In the genomic region with DNA sequence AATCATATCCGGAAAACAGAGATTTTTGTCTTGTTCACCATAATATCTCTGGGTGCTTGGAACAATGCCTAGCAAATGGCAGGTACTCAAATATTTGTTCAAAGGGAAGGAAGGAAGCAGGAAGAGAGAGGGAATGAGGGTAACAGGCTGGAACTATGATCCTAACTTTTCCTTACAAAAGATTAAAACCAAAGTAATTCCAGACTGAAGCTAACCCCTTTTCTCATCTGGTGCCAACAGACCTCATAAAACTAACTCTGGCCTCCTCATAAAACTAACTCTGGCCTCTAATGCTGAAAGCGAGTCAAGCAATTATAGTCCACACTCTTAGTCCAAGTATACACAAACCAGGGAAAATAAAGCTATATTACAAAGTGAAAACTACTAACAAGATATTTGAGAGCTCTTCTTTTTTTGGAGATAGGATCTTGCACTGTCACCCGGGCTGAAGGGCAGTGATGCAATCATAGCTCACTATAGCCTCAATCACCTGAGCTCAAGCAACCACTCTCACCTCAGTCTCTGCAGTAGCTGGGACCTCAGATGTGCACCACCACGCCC, we compare ENCODE assay signal across 12 cellular contexts.
A peak's percentile ranks its signal among the peaks of the same experiment; 100 is the strongest.
DNase-seq lines count a peak whose midpoint lies in the region; ATAC-seq and TF ChIP-seq lines count a peak whose summit lies in the region.
"Had no signal": no experiment of that assay in that cellular context is flagged by ENCODE, and none has a peak within 500 bp of the region (broad histone marks: within the 10 kb centered on the region; RNA-seq: fewer than 3 reads in every experiment).

No MANE protein-coding gene starts in this region.

- H2AFZ ChIP-seq in GM23338: no peak overlapping the region
- no peak overlapping the region for H2AFZ ChIP-seq in parathyroid adenoma

- no peaks in the 10 kb centered on the region for H3K9me3 ChIP-seq in parathyroid adenoma (ENCODE audit: control insufficient read depth, low read length)
- H3K9me3 ChIP-seq: breast epithelium, HAP-1, MG63 had no signal

- peak overlapping the region; percentile 96 for H3K27ac ChIP-seq in GM23338 (ENCODE audit: low read depth)
- H3K27ac ChIP-seq in epithelial cell of prostate: peak overlapping the region; percentile 24
- H3K27ac ChIP-seq in parathyroid adenoma: peak overlapping the region; percentile 27
- H3K27ac ChIP-seq in dorsolateral prefrontal cortex: no peak overlapping the region

- TF ChIP-seq CTCF in GM23338 (conservative IDR thresholded peaks at IDR 0.05; ENCODE audit: low read depth in 2 of 2) (no peak), NB4 (IDR thresholded peaks at IDR 0.05; ENCODE audit: low read depth, low read length) (no peak), parathyroid adenoma (IDR thresholded peaks at IDR 0.05) (no peak), dorsolateral prefrontal cortex (IDR thresholded peaks at IDR 0.05 in 54 of 56, conservative IDR thresholded peaks at IDR 0.05 in 2 of 56; ENCODE audit: low read depth in 1 of 56, partially characterized antibody in 56 of 56) (no peak)

- H3K36me3 ChIP-seq in GM23338 (ENCODE audit: insufficient read depth): no peaks in the 10 kb centered on the region
- no peaks in the 10 kb centered on the region for H3K36me3 ChIP-seq in parathyroid adenoma (ENCODE audit: control insufficient read depth, insufficient read depth, low read length)
- H3K36me3 ChIP-seq: breast epithelium, HAP-1, MG63 had no signal

- DNase-seq in GM23338 (ENCODE audit: low spot score): no peak
- DNase-seq in NB4 (ENCODE audit: low read depth): peak; percentile 20
- DNase-seq in epithelial cell of prostate (ENCODE audit: low read depth, low spot score): no peak
- DNase-seq in putamen (ENCODE audit: low spot score): no peak
- DNase-seq in NCI-H510A (lab: John Stamatoyannopoulos, UW): no peak
- DNase-seq in dorsolateral prefrontal cortex: no peak
- DNase-seq: MG63; NCI-H526 treated with DMSO at 0.1 percent for 48 hours; stimulated activated naive CD4-positive, alpha-beta T cell had no signal

- H3K4me2 ChIP-seq in GM23338: peak overlapping the region; percentile 3
- no peak overlapping the region for H3K4me2 ChIP-seq in parathyroid adenoma (ENCODE audit: low read length)

- peaks cover 75% of the 10 kb centered on the region for H3K4me1 Mint-ChIP-seq in GM23338

- no peaks in the 10 kb centered on the region; the same call in 2 of the 3 replicates for H3K36me3 Mint-ChIP-seq in GM23338 (ENCODE audit: low read depth)

- no peaks in the 10 kb centered on the region for H3F3A ChIP-seq in GM23338 (replicated peaks; ENCODE audit: low read depth)

- H4K20me1 ChIP-seq in GM23338 (replicated peaks; ENCODE audit: insufficient read depth): peaks cover 16% of the 10 kb centered on the region

- H3K9me2 ChIP-seq in GM23338 (ENCODE audit: insufficient read depth): no peaks in the 10 kb centered on the region

- H3K4me3 Mint-ChIP-seq in GM23338: no peak overlapping the region; the same call in 2 of the 3 replicates

- peak overlapping the region; percentile 82 for H3K27ac Mint-ChIP-seq in GM23338

- intact Hi-C loops in dorsolateral prefrontal cortex (cut with DNase I): no loop called here

- H3K9me3 Mint-ChIP-seq in GM23338: no peaks in the 10 kb centered on the region

- H3K4me3 ChIP-seq in GM23338 (no peak overlapping the region), NB4 (ENCODE audit: low read depth, low read length) (no peak overlapping the region), parathyroid adenoma (ENCODE audit: low read depth, low read length) (no peak overlapping the region), dorsolateral prefrontal cortex (no peak overlapping the region)
- H3K4me3 ChIP-seq: breast epithelium, HAP-1, MG63 had no signal

- H3K9ac ChIP-seq in parathyroid adenoma: no peak overlapping the region

- H3K27me3 Mint-ChIP-seq in GM23338 (ENCODE audit: insufficient read depth, low read depth, poor library complexity): peaks cover 10% of the 10 kb centered on the region

- no peak for TF ChIP-seq POLR2A in NB4 (IDR thresholded peaks at IDR 0.05; ENCODE audit: extremely low read depth, insufficient read length)

- H3K27me3 ChIP-seq in GM23338 (ENCODE audit: insufficient read depth) (no peaks in the 10 kb centered on the region), parathyroid adenoma (ENCODE audit: control insufficient read depth, insufficient read depth, low read length) (no peaks in the 10 kb centered on the region), dorsolateral prefrontal cortex (no peaks in the 10 kb centered on the region)
- H3K27me3 ChIP-seq: breast epithelium, MG63 had no signal

- H3K79me2 ChIP-seq in GM23338 (replicated peaks; ENCODE audit: insufficient read depth) (peaks cover 100% of the 10 kb centered on the region), parathyroid adenoma (peaks cover 74% of the 10 kb centered on the region)

- ATAC-seq in GM23338: peak; percentile 19; the same call in 2 of the 3 replicates

- H3K4me1 ChIP-seq in GM23338 (ENCODE audit: insufficient read depth): peaks cover 71% of the 10 kb centered on the region
- H3K4me1 ChIP-seq in parathyroid adenoma: peaks cover 39% of the 10 kb centered on the region

TF ChIP-seq in GM23338, 12 proteins besides CTCF, POLR2A, EP300 and RAD21:
- TF ChIP-seq ZNF331 (CRISPR knock-in tag; IDR thresholded peaks at IDR 0.05; ENCODE audit: low read depth) (no peak), EZH2phosphoT487 (IDR thresholded peaks at IDR 0.05; ENCODE audit: unreplicated experiment) (no peak)

Comparison
In these comparisons a context has a peak if more than half of its experiments do, and no peak if none do; other contexts are left out.
1. H3K27ac ChIP-seq: peak in GM23338 (single experiment), epithelial cell of prostate (single experiment) and parathyroid adenoma (single experiment); none in dorsolateral prefrontal cortex (0 of 59).